In genomic region chr15:35690698-35691116, GRCh38 we compare ENCODE assay signal across 11 cellular contexts.
A peak's percentile ranks its signal among the peaks of the same experiment; 100 is the strongest.
DNase-seq lines count a peak whose midpoint lies in the region; ATAC-seq and TF ChIP-seq lines count a peak whose summit lies in the region.
"Had no signal": no experiment of that assay in that cellular context is flagged by ENCODE, and none has a peak within 500 bp of the region (broad histone marks: within the 10 kb centered on the region; RNA-seq: fewer than 3 reads in every experiment).

No MANE protein-coding gene starts in this region.

- intact Hi-C loops in left ventricle myocardium inferior (cut with micrococcal nuclease) (loop anchor here (10.0 kb wide), 1 partner anchor 166 kb away; no protein-coding TSS in a partner anchor), psoas muscle (cut with DNase I) (loop anchor here (10.0 kb wide), 1 partner anchor 146 kb away; the partner anchor contains the start of gene DPH6 (in 2 of the 2))

- peak; percentile 52 to 89 (median 73) for ATAC-seq in psoas muscle

- peaks cover 62% of the 10 kb centered on the region for H3K4me1 ChIP-seq in left ventricle myocardium inferior
- peaks cover 47% of the 10 kb centered on the region for H3K4me1 ChIP-seq in psoas muscle
- H3K4me1 ChIP-seq: BLaER1 had no signal

- H3K27me3 ChIP-seq in left ventricle myocardium inferior (ENCODE audit: low read depth) (no peaks in the 10 kb centered on the region), psoas muscle (ENCODE audit: insufficient read depth in 3 of 3, low read length in 2 of 3) (no peaks in the 10 kb centered on the region)
- H3K27me3 ChIP-seq: BLaER1 had no signal

- DNase-seq in Ammon's horn (ENCODE audit: low spot score) (peak; percentile 47), astrocyte of the spinal cord (ENCODE audit: low read depth, low spot score) (peak; percentile 92), left ventricle myocardium inferior (no peak), psoas muscle (no peak), epidermal melanocyte (ENCODE audit: insufficient read length, low spot score) (no peak), NCI-H2081 treated with DMSO at 0.1 percent for 48 hours (lab: John Stamatoyannopoulos, UW) (no peak), NCI-H2171 treated with DMSO at 0.1 percent for 48 hours (lab: John Stamatoyannopoulos, UW) (no peak)
- DNase-seq in stimulated activated CD4-positive, alpha-beta T cell treated with anti-CD3 and anti-CD28 coated beads, Interleukin-2, amount 100 ng/mL, for 24 hours, result no peak
- DNase-seq: activated naive CD4-positive, alpha-beta T cell; WERI-Rb-1 had no signal

- in situ Hi-C loops in astrocyte of the spinal cord (cut with HindIII; ENCODE audit: low sequenced_read_pairs), result no loop called here

- H3K9me3 ChIP-seq in left ventricle myocardium inferior (replicated peaks) (no peaks in the 10 kb centered on the region), psoas muscle (no peaks in the 10 kb centered on the region)
- H3K9me3 ChIP-seq: BLaER1 had no signal

- no peaks in the 10 kb centered on the region for H3K36me3 ChIP-seq in left ventricle myocardium inferior
- H3K36me3 ChIP-seq in psoas muscle (ENCODE audit: insufficient read depth in 1 of 2, low read depth in 1 of 2), result no peaks in the 10 kb centered on the region
- H3K36me3 ChIP-seq: BLaER1, WERI-Rb-1 had no signal

- TF ChIP-seq CTCF in astrocyte of the spinal cord (IDR thresholded peaks at IDR 0.05; ENCODE audit: low read depth, low read length) (no peak), left ventricle myocardium inferior (IDR thresholded peaks at IDR 0.05; ENCODE audit: borderline replicate concordance) (no peak), psoas muscle (IDR thresholded peaks at IDR 0.05) (no peak)

- H3K4me3 ChIP-seq in astrocyte of the spinal cord (ENCODE audit: low read depth, low read length) (no peak overlapping the region), left ventricle myocardium inferior (peak overlapping the region; percentile 16), psoas muscle (peak overlapping the region; percentile 19)
- H3K4me3 ChIP-seq: BLaER1 had no signal

- peak overlapping the region; percentile 93 for H3K27ac ChIP-seq in left ventricle myocardium inferior (replicated peaks)
- H3K27ac ChIP-seq in psoas muscle, result peak overlapping the region; percentile 77
- H3K27ac ChIP-seq: BLaER1, WERI-Rb-1 had no signal

- WGBS in psoas muscle, 3 donors, result 4 to 22% (median 5%) methylated on average over 1 of the region's 1 CpG

Comparison
In these comparisons a context has a peak if more than half of its experiments do, and no peak if none do; other contexts are left out.
1. DNase-seq: peak in Ammon's horn (single experiment) and astrocyte of the spinal cord (single experiment); none in left ventricle myocardium inferior (single experiment), psoas muscle (0 of 2), epidermal melanocyte (single experiment), stimulated activated CD4-positive, alpha-beta T cell treated with anti-CD3 and anti-CD28 coated beads, Interleukin-2, amount 100 ng/mL, for 24 hours (0 of 2), NCI-H2081 treated with DMSO at 0.1 percent for 48 hours (single experiment) and NCI-H2171 treated with DMSO at 0.1 percent for 48 hours (single experiment).